In genomic region chr2:223811757-223812156, GRCh38 we compare ENCODE assay signal across 17 cellular contexts. TPM values are rescaled to one million over a fixed set of nuclear protein-coding genes. Genes with fewer than 3 reads are reported as not detected.
A peak's percentile ranks its signal among the peaks of the same experiment; 100 is the strongest.
DNase-seq lines count a peak whose midpoint lies in the region; ATAC-seq and TF ChIP-seq lines count a peak whose summit lies in the region.
"Had no signal": no experiment of that assay in that cellular context is flagged by ENCODE, and none has a peak within 500 bp of the region (broad histone marks: within the 10 kb centered on the region; RNA-seq: fewer than 3 reads in every experiment).

No MANE protein-coding gene starts in this region.

- H3K36me3 ChIP-seq in IMR-90 (ENCODE audit: control insufficient read depth, insufficient read depth, low read length) (no peaks in the 10 kb centered on the region), uterus (no peaks in the 10 kb centered on the region)

- TF ChIP-seq RAD21 in IMR-90 (IDR thresholded peaks at IDR 0.05; ENCODE audit: low read length): no peak

- no peak overlapping the region for H3K4ac ChIP-seq in IMR-90 (ENCODE audit: low read depth, low read length)

- H4K91ac ChIP-seq in IMR-90 (ENCODE audit: insufficient read depth, low read depth, low read length): no peak overlapping the region

- no peak for TF ChIP-seq CTCF in IMR-90 (conservative IDR thresholded peaks at IDR 0.05; ENCODE audit: low read depth, low read length)
- TF ChIP-seq CTCF in fibroblast of mammary gland (conservative IDR thresholded peaks at IDR 0.05; ENCODE audit: control insufficient read depth, insufficient read depth, low read depth, low read length): no peak
- no peak for TF ChIP-seq CTCF in uterus (IDR thresholded peaks at IDR 0.05)

- POLR2A ChIA-PET in IMR-90 (lab: Charles Lee; ENCODE audit: unreplicated experiment): no interaction called here

- H3K4me3 ChIP-seq in IMR-90 (ENCODE audit: insufficient read depth, low read depth, low read length): no peak overlapping the region
- H3K4me3 ChIP-seq in fibroblast of mammary gland (ENCODE audit: control insufficient read depth, low read depth, low read length): no peak overlapping the region
- H3K4me3 ChIP-seq in uterus: no peak overlapping the region

- peaks cover 0 to 2% of the 10 kb centered on the region in 2 experiments; a peak in 1 of 4 replicates for H3K79me1 ChIP-seq in IMR-90 (ENCODE audit: low read depth in 1 of 2, low read length in 2 of 2)

- CTCF ChIA-PET in IMR-90 (lab: Yijun Ruan, JAX): interaction anchor here (0.7 kb wide), 1 partner anchor 352 kb away, joined by 3 read pairs; no protein-coding TSS in a partner anchor

- no TSS peak for BruUV-seq in IMR-90 (replicated peaks; lab: Mats Ljungman, UMichigan)

- H2BK120ac ChIP-seq in IMR-90 (ENCODE audit: low read depth, low read length): no peak overlapping the region

- ATAC-seq in IMR-90 (ENCODE audit: low read depth) (peak; percentile 54), left cardiac atrium (no peak)
- ATAC-seq: Right ventricle myocardium inferior had no signal

- H3K27me3 ChIP-seq in IMR-90 (ENCODE audit: control insufficient read depth, insufficient read depth, low read length): no peaks in the 10 kb centered on the region; the same call in 1 of the 2 replicates
- no peaks in the 10 kb centered on the region for H3K27me3 ChIP-seq in uterus

- H2BK20ac ChIP-seq in IMR-90 (ENCODE audit: low read depth, low read length): no peak overlapping the region

- H4K5ac ChIP-seq in IMR-90 (ENCODE audit: low read depth, low read length): no peak overlapping the region

- H4K8ac ChIP-seq in IMR-90 (ENCODE audit: low read depth in 2 of 2, low read length in 2 of 2): no peak overlapping the region

- H2AK9ac ChIP-seq in IMR-90 (replicated peaks; ENCODE audit: low read depth, low read length, poor library complexity): no peak overlapping the region

- H3K14ac ChIP-seq in IMR-90 (replicated peaks; ENCODE audit: low read depth, low read length): no peak overlapping the region

- peaks cover 1% of the 10 kb centered on the region; the same call in 1 of the 2 replicates for H3K4me1 ChIP-seq in IMR-90 (ENCODE audit: control insufficient read depth, insufficient read depth, low read length)
- no peaks in the 10 kb centered on the region for H3K4me1 ChIP-seq in uterus

- no CpG with 5 or more reads among the region's 2 CpGs for WGBS in IMR-90 (ENCODE audit: extremely low coverage in 2 of 2, insufficient read length in 1 of 2), 2 experiments

- dilution Hi-C loops in IMR-90 (cut with HindIII; ENCODE audit: low sequenced_read_pairs, unreplicated experiment): no loop called here

- in situ Hi-C loops in IMR-90 (cut with MboI; ENCODE audit: low sequenced_read_pairs): no loop called here

- DNase-seq in IMR-90 (peak; percentile 74), astrocyte of the hippocampus (ENCODE audit: low read depth, low spot score) (peak; percentile 40), fibroblast of mammary gland (ENCODE audit: low read depth) (peak; percentile 69), stromal cell of bone marrow (ENCODE audit: low read depth) (peak; percentile 56), uterus (no peak), left cardiac atrium (no peak), NCI-H128 (lab: John Stamatoyannopoulos, UW; ENCODE audit: unreplicated experiment) (no peak)
- DNase-seq: AML-193, COR-L47, DMS153, MV-4-11, NCI-H146, NCI-H2081 treated with DMSO at 0.1 percent for 48 hours, NCI-H510A, NCI-H82, SK-N-SH had no signal

- intact Hi-C loops in IMR-90 (cut with micrococcal nuclease) (no loop called here), uterus (cut with DNase I; ENCODE audit: low total_unique reads) (no loop called here), left cardiac atrium (cut with DNase I) (no loop called here)

- no peak overlapping the region for H2BK15ac ChIP-seq in IMR-90 (ENCODE audit: low read depth, low read length)

- H3K27ac ChIP-seq in IMR-90 (ENCODE audit: insufficient read depth, low read length) (no peak overlapping the region), uterus (no peak overlapping the region)

- no peak for TF ChIP-seq POLR2A in IMR-90 (IDR thresholded peaks at IDR 0.05; ENCODE audit: low read depth, low read length)
- no peak for TF ChIP-seq POLR2A in uterus (IDR thresholded peaks at IDR 0.05)

- no peak overlapping the region for H3K18ac ChIP-seq in IMR-90 (ENCODE audit: low read depth, low read length)

- no peak overlapping the region for H3K9ac ChIP-seq in IMR-90 (ENCODE audit: low read depth, low read length)
- H3K9ac ChIP-seq: SK-N-SH had no signal

- no peak overlapping the region for H3K56ac ChIP-seq in IMR-90 (ENCODE audit: extremely low read depth, insufficient read depth, low read length)

- H3K23ac ChIP-seq in IMR-90 (ENCODE audit: low read depth, low read length): no peak overlapping the region

- no peak overlapping the region for H2BK5ac ChIP-seq in IMR-90 (ENCODE audit: low read depth, low read length, poor library complexity, severe bottlenecking)

- H4K20me1 ChIP-seq in IMR-90 (ENCODE audit: insufficient read depth, low read length): no peaks in the 10 kb centered on the region

- H3K9me3 ChIP-seq in IMR-90 (ENCODE audit: control insufficient read depth, insufficient read depth, low read length): no peaks in the 10 kb centered on the region
- H3K9me3 ChIP-seq in uterus: no peaks in the 10 kb centered on the region
- H3K9me3 ChIP-seq: SK-N-SH had no signal

- no peak overlapping the region for H2AK5ac ChIP-seq in IMR-90 (ENCODE audit: low read depth, low read length)

- no peak overlapping the region for H3K4me2 ChIP-seq in IMR-90 (ENCODE audit: low read depth, low read length)
- H3K4me2 ChIP-seq: SK-N-SH had no signal

- H2AFZ ChIP-seq in IMR-90 (replicated peaks; ENCODE audit: low read length, poor library complexity): no peak overlapping the region

- H3K9me1 ChIP-seq in IMR-90 (ENCODE audit: insufficient read depth, low read length): no peaks in the 10 kb centered on the region

TF ChIP-seq in IMR-90, 13 proteins besides CTCF, POLR2A, EP300 and RAD21:
- no peak for TF ChIP-seq USF2 (IDR thresholded peaks at IDR 0.05; ENCODE audit: low read depth, low read length)
- no peak for TF ChIP-seq BHLHE40 (IDR thresholded peaks at IDR 0.05; ENCODE audit: low read depth, low read length)
- no peak for TF ChIP-seq NFE2L2 (IDR thresholded peaks at IDR 0.05; ENCODE audit: low read depth, low read length)

RNA-seq across cellular contexts. Expression of gene AP1S3, which starts 25.6 kb away (rescaled TPM):
- total RNA-seq in IMR-90 (2012; rRNA removed) (2.5 and 5.8 TPM in 2 replicates), uterus (1 to 10 TPM in 2 of 4 donors, not detected in 2; 2.0 to 5.6 TPM), left cardiac atrium (1 to 10 TPM in 1 of 2 donors, under 1 TPM in 1; 0.71 to 1.0 TPM)
- polyA plus RNA-seq in IMR-90 (2012; rRNA removed): 3.1 and 4.1 TPM in 2 replicates
- 0.96 and 1.0 TPM in 2 replicates for polyA plus RNA-seq in IMR-90 (2012; cell fraction: cytosol; rRNA removed)
- polyA plus RNA-seq in IMR-90 (2012; cell fraction: nucleus; rRNA removed; ENCODE audit: low replicate concordance): 0.47 and 1.4 TPM in 2 replicates

Comparison
In these comparisons a context has a peak if more than half of its experiments do, and no peak if none do; other contexts are left out.
1. DNase-seq: peak in IMR-90 (single experiment), astrocyte of the hippocampus (single experiment), fibroblast of mammary gland (single experiment) and stromal cell of bone marrow (single experiment); none in uterus (0 of 2), left cardiac atrium (single experiment) and NCI-H128 (single experiment).